ENCODE assay signal across 7 cellular contexts in genomic region chr6:135144678-135145508, GRCh38. TPM values are rescaled to one million over a fixed set of nuclear protein-coding genes. Genes with fewer than 3 reads are reported as not detected.
DNase-seq lines count a peak whose midpoint lies in the region; ATAC-seq and TF ChIP-seq lines count a peak whose summit lies in the region.

No MANE protein-coding gene starts in this region.

- H3K36me3 Mint-ChIP-seq in effector memory CD8-positive, alpha-beta T cell (ENCODE audit: insufficient read depth), result no peaks in the 10 kb centered on the region
- no peaks in the 10 kb centered on the region for H3K36me3 Mint-ChIP-seq in progenitor cell of endocrine pancreas (ENCODE audit: insufficient read depth)

- TF ChIP-seq POLR2A in Peyer's patch (IDR thresholded peaks at IDR 0.05), result no peak

- peak; percentile 76 for ATAC-seq in effector memory CD8-positive, alpha-beta T cell (replicated peaks)
- no peak for ATAC-seq in GM19467 (IDR thresholded peaks at IDR 0.05; ENCODE audit: unreplicated experiment)
- ATAC-seq in GM18511 (IDR thresholded peaks at IDR 0.05; ENCODE audit: unreplicated experiment), result no peak

- H3K9me3 ChIP-seq in HAP-1 (no peaks in the 10 kb centered on the region), Peyer's patch (no peaks in the 10 kb centered on the region)

- H3K4me3 Mint-ChIP-seq in effector memory CD8-positive, alpha-beta T cell, result peak overlapping the region; percentile 61 to 82
- no peak overlapping the region for H3K4me3 Mint-ChIP-seq in progenitor cell of endocrine pancreas (ENCODE audit: low read depth)

- H3K27ac ChIP-seq in Peyer's patch, result no peak overlapping the region

- H3K36me3 ChIP-seq in HAP-1 (replicated peaks), result no peaks in the 10 kb centered on the region
- no peaks in the 10 kb centered on the region for H3K36me3 ChIP-seq in Peyer's patch

- no peak overlapping the region for H3K4me3 ChIP-seq in HAP-1
- H3K4me3 ChIP-seq in Peyer's patch, result no peak overlapping the region

- H3K27me3 ChIP-seq in HAP-1 (ENCODE audit: low read depth), result no peaks in the 10 kb centered on the region
- H3K27me3 ChIP-seq in Peyer's patch, result no peaks in the 10 kb centered on the region

- H3K4me1 Mint-ChIP-seq in effector memory CD8-positive, alpha-beta T cell (ENCODE audit: low read depth in 2 of 2), result peaks cover 9 to 15% of the 10 kb centered on the region in 2 donors
- H3K4me1 Mint-ChIP-seq in progenitor cell of endocrine pancreas (ENCODE audit: low read depth), result no peaks in the 10 kb centered on the region

- in situ Hi-C loops in HAP-1 (cut with MboI; ENCODE audit: low sequenced_read_pairs), result no loop called here

- no peaks in the 10 kb centered on the region for H3K9me3 Mint-ChIP-seq in effector memory CD8-positive, alpha-beta T cell
- no peaks in the 10 kb centered on the region for H3K9me3 Mint-ChIP-seq in progenitor cell of endocrine pancreas (ENCODE audit: low read depth)

- TF ChIP-seq CTCF in Peyer's patch (IDR thresholded peaks at IDR 0.05) (peak in 5 of 6 experiments; percentile 16 to 82 (median 78)), progenitor cell of endocrine pancreas (IDR thresholded peaks at IDR 0.05; ENCODE audit: unreplicated experiment) (peak; percentile 71)

- DNase-seq in DMS53 (lab: John Stamatoyannopoulos, UW) (peak; percentile 60), HAP-1 (ENCODE audit: low spot score in 2 of 2) (peak; percentile 33 to 38), Peyer's patch (no peak), progenitor cell of endocrine pancreas (ENCODE audit: low spot score, unreplicated experiment) (no peak)
- DNase-seq in effector memory CD8-positive, alpha-beta T cell, result peak; percentile 17 to 30 (median 23)

- H3K4me1 ChIP-seq in HAP-1 (no peaks in the 10 kb centered on the region), Peyer's patch (peaks cover 0 to 2% (median 0%) of the 10 kb centered on the region in 4 donors)

- peak overlapping the region; percentile 67 to 83 for H3K27ac Mint-ChIP-seq in effector memory CD8-positive, alpha-beta T cell
- no peak overlapping the region for H3K27ac Mint-ChIP-seq in progenitor cell of endocrine pancreas

- H3K27me3 Mint-ChIP-seq in effector memory CD8-positive, alpha-beta T cell, result no peaks in the 10 kb centered on the region
- peaks cover 7% of the 10 kb centered on the region for H3K27me3 Mint-ChIP-seq in progenitor cell of endocrine pancreas

RNA-seq across cellular contexts. Expression of gene MYB, which starts 36.2 kb away (rescaled TPM):
- total RNA-seq in Peyer's patch (10 to 100 TPM in 3 of 4 donors, 1 to 10 TPM in 1; 10.0 to 47.0 (median 14.7) TPM), progenitor cell of endocrine pancreas (4.6 and 5.6 TPM in 2 replicates)

Comparison
In these comparisons a context has a peak if more than half of its experiments do, and no peak if none do; other contexts are left out.
1. DNase-seq: peak in DMS53 (single experiment), HAP-1 (2 of 2) and effector memory CD8-positive, alpha-beta T cell (3 of 3); none in Peyer's patch (0 of 3) and progenitor cell of endocrine pancreas (single experiment).